23 cellular contexts compared by ENCODE assay signal in the genomic region with DNA sequence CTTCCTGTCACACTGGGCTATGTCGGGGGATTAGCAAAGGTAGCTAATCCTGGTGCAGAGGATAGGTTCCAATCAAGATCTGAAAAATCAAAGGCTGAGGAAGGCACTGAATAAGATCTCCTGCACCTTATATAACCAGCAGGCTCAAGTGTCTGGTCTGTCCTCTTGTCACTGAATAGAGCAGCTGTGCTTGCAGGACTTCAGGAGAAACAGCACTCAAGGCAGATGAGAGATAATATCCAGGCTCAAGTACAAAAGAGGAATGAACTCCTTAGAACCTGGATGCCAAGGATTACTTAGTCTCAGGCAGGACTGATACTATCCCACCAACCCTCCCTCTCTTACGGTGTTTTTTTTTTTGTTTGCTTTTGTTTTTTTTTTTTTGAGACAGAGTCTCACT.
"Had no signal": no experiment of that assay in that cellular context is flagged by ENCODE, and none has a peak within 500 bp of the region (broad histone marks: within the 10 kb centered on the region; RNA-seq: fewer than 3 reads in every experiment).

No MANE protein-coding gene starts in this region.

- H3K27me3 ChIP-seq: hepatocyte, left lung, right atrium auricular region, spleen, tibial artery had no signal

- DNase-seq: activated CD4-positive, alpha-beta T cell treated with anti-CD3 and anti-CD28 coated beads, Interleukin-2, amount 10 ng/mL, durations not matched to agents 7 days and 5 days; activated CD4-positive, CD25-positive, alpha-beta regulatory T cell treated with anti-CD3 and anti-CD28 coated beads, Interleukin-2, amount 50 U/mL, for 72 hours; activated CD8-positive, alpha-beta T cell treated with anti-CD3 and anti-CD28 coated beads, Interleukin-2, amount 10 ng/mL, durations not matched to agents 7 days and 5 days; activated naive CD4-positive, alpha-beta T cell; activated naive CD8-positive, alpha-beta T cell treated with anti-CD3 and anti-CD28 coated beads, Interleukin-2, amount 10 ng/mL, durations not matched to agents 7 days and 5 days; activated T-cell treated with anti-CD3 and anti-CD28 coated beads, Interleukin-2, amount 50 U/mL, for 24 hours; amniotic stem cell; dermis blood vessel endothelial cell; effector memory CD4-positive, alpha-beta T cell; foreskin melanocyte; immature natural killer cell; kidney glomerular epithelial cell; left lung; psoas muscle; spleen; stimulated activated CD4-positive, alpha-beta T cell treated with anti-CD3 and anti-CD28 coated beads, Interleukin-4, amount 100 ng/mL, for 1 hour; stimulated activated naive CD4-positive, alpha-beta T cell; tibial artery had no signal

- H3K27ac ChIP-seq: hepatocyte, left lung, psoas muscle, right atrium auricular region, spleen, VCaP had no signal

- H3K9me3 ChIP-seq: left lung, psoas muscle, right atrium auricular region, spleen, tibial artery had no signal

- H3K4me1 ChIP-seq: left lung, psoas muscle had no signal

- H3K4me2 ChIP-seq: hepatocyte had no signal

- H3K36me3 ChIP-seq: left lung, right atrium auricular region, tibial artery had no signal

- H3K4me3 ChIP-seq: hepatocyte, left lung, lung, psoas muscle, right atrium auricular region, spleen, tibial artery had no signal

- H3K79me2 ChIP-seq: hepatocyte had no signal

- ATAC-seq: activated CD8-positive, alpha-beta T cell treated with anti-CD3 and anti-CD28 coated beads, Interleukin-2, amount 10 ng/mL, durations not matched to agents 7 days and 5 days; left lung; natural killer cell treated with Interleukin-12 subunit alpha and Interleukin-12 subunit beta and Interleukin-15 and Interleukin-18, amount 100 ng/mL, for 72 hours; psoas muscle had no signal

- H2AFZ ChIP-seq: hepatocyte had no signal
